Comparison of ENCODE assay signal across 8 cellular contexts in genomic region chr6:1311400-1312192, GRCh38. TPM values are rescaled to one million over a fixed set of nuclear protein-coding genes. Genes with fewer than 3 reads are reported as not detected.
DNase-seq lines count a peak whose midpoint lies in the region; ATAC-seq and TF ChIP-seq lines count a peak whose summit lies in the region.

A gene with protein sequence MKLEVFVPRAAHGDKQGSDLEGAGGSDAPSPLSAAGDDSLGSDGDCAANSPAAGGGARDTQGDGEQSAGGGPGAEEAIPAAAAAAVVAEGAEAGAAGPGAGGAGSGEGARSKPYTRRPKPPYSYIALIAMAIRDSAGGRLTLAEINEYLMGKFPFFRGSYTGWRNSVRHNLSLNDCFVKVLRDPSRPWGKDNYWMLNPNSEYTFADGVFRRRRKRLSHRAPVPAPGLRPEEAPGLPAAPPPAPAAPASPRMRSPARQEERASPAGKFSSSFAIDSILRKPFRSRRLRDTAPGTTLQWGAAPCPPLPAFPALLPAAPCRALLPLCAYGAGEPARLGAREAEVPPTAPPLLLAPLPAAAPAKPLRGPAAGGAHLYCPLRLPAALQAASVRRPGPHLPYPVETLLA (plus strand): TSS chr6:1312098. CDS start chr6:1312705, 607 bp downstream.

- H3K4me3 Mint-ChIP-seq in activated CD8-positive, alpha-beta memory T cell treated with anti-CD3 and anti-CD28 coated beads, Interleukin-2, amount 10 ng/mL, durations not matched to agents 7 days and 5 days = peak within 1 kb of the TSS; percentile 41

- CTCF ChIA-PET in activated CD8-positive, alpha-beta memory T cell treated with anti-CD3 and anti-CD28 coated beads, Interleukin-2, amount 10 ng/mL, durations not matched to agents 7 days and 5 days (lab: Charles Lee) = interaction anchor here (1.3 to 1.8 kb wide), 2 partner anchors 70 to 85 kb away, joined by 3 to 4 read pairs; no protein-coding TSS in a partner anchor

- no peaks in the 10 kb centered on the region for H3K9me3 Mint-ChIP-seq in activated CD8-positive, alpha-beta memory T cell treated with anti-CD3 and anti-CD28 coated beads, Interleukin-2, amount 10 ng/mL, durations not matched to agents 7 days and 5 days (ENCODE audit: low read depth)

- ATAC-seq in activated CD8-positive, alpha-beta memory T cell treated with anti-CD3 and anti-CD28 coated beads, Interleukin-2, amount 10 ng/mL, durations not matched to agents 7 days and 5 days = no peak

- peaks cover 20% of the 10 kb centered on the region for H3K4me1 Mint-ChIP-seq in activated CD8-positive, alpha-beta memory T cell treated with anti-CD3 and anti-CD28 coated beads, Interleukin-2, amount 10 ng/mL, durations not matched to agents 7 days and 5 days

- H3K27ac Mint-ChIP-seq in activated CD8-positive, alpha-beta memory T cell treated with anti-CD3 and anti-CD28 coated beads, Interleukin-2, amount 10 ng/mL, durations not matched to agents 7 days and 5 days = peak within 1 kb of the TSS; percentile 75

- H3K36me3 Mint-ChIP-seq in activated CD8-positive, alpha-beta memory T cell treated with anti-CD3 and anti-CD28 coated beads, Interleukin-2, amount 10 ng/mL, durations not matched to agents 7 days and 5 days = peaks cover 3% of the 10 kb centered on the region

- TF ChIP-seq CTCF in WI38 (IDR thresholded peaks at IDR 0.05; ENCODE audit: low read depth, low read length) = no peak

- H3K4me3 ChIP-seq in WI38 (ENCODE audit: low read depth, low read length) = peak within 1 kb of the TSS; percentile 66

- no peak for DNase-seq in activated CD8-positive, alpha-beta memory T cell treated with anti-CD3 and anti-CD28 coated beads, Interleukin-2, amount 10 ng/mL, durations not matched to agents 7 days and 5 days
- DNase-seq in activated CD8-positive, alpha-beta memory T cell treated with anti-CD3 and anti-CD28 coated beads, Interleukin-2, amount 50 U/mL, for 4 hours = no peak
- peak; percentile 60 for DNase-seq in fibroblast of peridontal ligament (ENCODE audit: extremely low read depth)
- peak; percentile 38 for DNase-seq in occipital lobe (lab: John Stamatoyannopoulos, UW)
- DNase-seq in NCI-H1092 treated with DMSO at 0.1 percent for 48 hours (lab: John Stamatoyannopoulos, UW) = no peak
- DNase-seq in NCI-H146 treated with DMSO at 0.1 percent for 48 hours (lab: John Stamatoyannopoulos, UW; ENCODE audit: unreplicated experiment) = no peak
- no peak for DNase-seq in NCI-H1694 (lab: John Stamatoyannopoulos, UW)

- peaks cover 80% of the 10 kb centered on the region for H3K27me3 Mint-ChIP-seq in activated CD8-positive, alpha-beta memory T cell treated with anti-CD3 and anti-CD28 coated beads, Interleukin-2, amount 10 ng/mL, durations not matched to agents 7 days and 5 days

RNA-seq across cellular contexts. Expression of the gene that starts here (rescaled TPM):
- total RNA-seq in activated CD8-positive, alpha-beta memory T cell treated with anti-CD3 and anti-CD28 coated beads, Interleukin-2, amount 10 ng/mL, durations not matched to agents 7 days and 5 days = not detected
- total RNA-seq in occipital lobe = 1.1 TPM

Comparison
In these comparisons a context has a peak if more than half of its experiments do, and no peak if none do; other contexts are left out.
1. DNase-seq: peak in fibroblast of peridontal ligament (single experiment) and occipital lobe (single experiment); none in activated CD8-positive, alpha-beta memory T cell treated with anti-CD3 and anti-CD28 coated beads, Interleukin-2, amount 10 ng/mL, durations not matched to agents 7 days and 5 days (single experiment), activated CD8-positive, alpha-beta memory T cell treated with anti-CD3 and anti-CD28 coated beads, Interleukin-2, amount 50 U/mL, for 4 hours (single experiment), NCI-H1092 treated with DMSO at 0.1 percent for 48 hours (single experiment), NCI-H146 treated with DMSO at 0.1 percent for 48 hours (single experiment) and NCI-H1694 (single experiment).